ENCODE assay signal across 8 cellular contexts in the genomic region with DNA sequence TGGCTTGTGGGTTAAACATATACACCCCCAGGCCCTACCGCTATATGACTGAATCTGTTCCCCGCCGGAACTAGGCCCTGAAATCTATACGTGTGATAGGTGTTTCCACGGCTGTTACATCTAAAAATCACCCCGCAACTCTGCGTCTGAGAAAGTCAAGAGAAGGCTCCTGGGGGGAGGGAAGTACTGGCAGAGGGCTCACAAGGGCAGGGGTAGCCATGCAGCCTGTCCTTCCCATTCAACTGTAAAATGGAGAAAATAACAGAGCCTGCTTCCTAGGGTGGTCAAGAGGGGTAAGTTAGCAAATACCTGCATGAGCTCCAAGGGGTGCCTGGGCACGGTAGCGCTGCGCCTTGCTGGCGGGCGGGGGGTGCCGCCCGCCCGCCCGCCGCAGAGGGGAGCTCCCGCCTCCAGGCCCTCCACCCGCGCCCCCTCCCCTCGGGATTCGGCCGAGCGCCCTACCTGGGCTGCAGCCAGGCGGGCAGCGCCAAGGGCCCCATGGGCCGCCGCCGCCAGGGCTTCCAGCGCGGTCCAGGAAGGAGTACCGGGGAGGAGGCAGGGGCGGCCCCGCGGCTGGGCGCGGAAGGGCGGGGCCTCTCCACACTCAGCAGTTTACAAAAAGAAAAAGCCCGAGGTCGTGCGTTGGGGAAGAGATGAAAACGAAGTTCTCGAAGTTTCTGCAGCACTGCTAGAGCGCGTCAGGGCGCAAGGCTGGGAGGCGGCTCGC. TPM values are rescaled to one million over a fixed set of nuclear protein-coding genes. Genes with fewer than 3 reads are reported as not detected.
A peak's percentile ranks its signal among the peaks of the same experiment; 100 is the strongest.
DNase-seq lines count a peak whose midpoint lies in the region; ATAC-seq and TF ChIP-seq lines count a peak whose summit lies in the region.

A gene with protein sequence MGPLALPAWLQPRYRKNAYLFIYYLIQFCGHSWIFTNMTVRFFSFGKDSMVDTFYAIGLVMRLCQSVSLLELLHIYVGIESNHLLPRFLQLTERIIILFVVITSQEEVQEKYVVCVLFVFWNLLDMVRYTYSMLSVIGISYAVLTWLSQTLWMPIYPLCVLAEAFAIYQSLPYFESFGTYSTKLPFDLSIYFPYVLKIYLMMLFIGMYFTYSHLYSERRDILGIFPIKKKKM (minus strand): TSS at position 550 of the 727 bp plus-strand sequence. CDS start 50 bp downstream, at position 500.

- TF ChIP-seq POLR2A in prostate gland (IDR thresholded peaks at IDR 0.05), result no peak

- peaks cover 25% of the 10 kb centered on the region for H3K36me3 Mint-ChIP-seq in activated naive CD4-positive, alpha-beta T cell treated with anti-CD3 and anti-CD28 coated beads, Interleukin-2, amount 10 ng/mL, durations not matched to agents 7 days and 5 days

- H3K27ac ChIP-seq in OCI-LY3 (ENCODE audit: low read length), result peak within 1 kb of the TSS; percentile 19
- no peak within 1 kb of the TSS for H3K27ac ChIP-seq in cardiac muscle cell
- H3K27ac ChIP-seq in prostate gland, result peak within 1 kb of the TSS; percentile 66 to 72
- peak within 1 kb of the TSS; percentile 74 for H3K27ac ChIP-seq in urinary bladder (ENCODE audit: low read depth)

- H4K20me1 ChIP-seq in OCI-LY3 (ENCODE audit: insufficient read depth, low read length), result no peaks in the 10 kb centered on the region

- CTCF ChIA-PET in activated naive CD4-positive, alpha-beta T cell treated with anti-CD3 and anti-CD28 coated beads, Interleukin-2, amount 10 ng/mL, durations not matched to agents 7 days and 5 days (lab: Charles Lee), result interaction anchor here (0.9 to 2.5 kb wide), 6 partner anchors 9 to 1064 kb away, joined by 3 to 9 read pairs (median 3); no protein-coding TSS in a partner anchor

- no peaks in the 10 kb centered on the region for H3K9me3 ChIP-seq in OCI-LY3 (ENCODE audit: insufficient read depth, low read length)
- no peaks in the 10 kb centered on the region for H3K9me3 ChIP-seq in cardiac muscle cell (ENCODE audit: low read depth)
- no peaks in the 10 kb centered on the region for H3K9me3 ChIP-seq in prostate gland

- no peaks in the 10 kb centered on the region for H3K9me3 Mint-ChIP-seq in activated naive CD4-positive, alpha-beta T cell treated with anti-CD3 and anti-CD28 coated beads, Interleukin-2, amount 10 ng/mL, durations not matched to agents 7 days and 5 days

- ATAC-seq in HG02763 (IDR thresholded peaks at IDR 0.05; ENCODE audit: unreplicated experiment), result peak; percentile 82

- H3K4me1 Mint-ChIP-seq in activated naive CD4-positive, alpha-beta T cell treated with anti-CD3 and anti-CD28 coated beads, Interleukin-2, amount 10 ng/mL, durations not matched to agents 7 days and 5 days, result peaks cover 33% of the 10 kb centered on the region

- H3K4me1 ChIP-seq in OCI-LY3 (ENCODE audit: low read length) (peaks cover 18% of the 10 kb centered on the region), cardiac muscle cell (ENCODE audit: low read depth) (no peaks in the 10 kb centered on the region), prostate gland (replicated peaks) (no peaks in the 10 kb centered on the region), urinary bladder (ENCODE audit: insufficient read depth) (no peaks in the 10 kb centered on the region)

- peak within 1 kb of the TSS; percentile 83 for H3K4me3 ChIP-seq in OCI-LY3 (ENCODE audit: low read length)
- H3K4me3 ChIP-seq in cardiac muscle cell, result peak within 1 kb of the TSS; percentile 12
- H3K4me3 ChIP-seq in prostate gland, result peak within 1 kb of the TSS; percentile 44 to 49
- H3K4me3 ChIP-seq in urinary bladder (ENCODE audit: low read depth, low read length), result peak within 1 kb of the TSS; percentile 85

- WGBS in prostate gland, result 5% methylated on average over 43 of the region's 48 CpGs
- 4% methylated on average over 48 of the region's 48 CpGs for WGBS in urinary bladder

- H3K27me3 ChIP-seq in OCI-LY3 (ENCODE audit: low read depth, low read length), result no peaks in the 10 kb centered on the region
- no peaks in the 10 kb centered on the region for H3K27me3 ChIP-seq in cardiac muscle cell
- H3K27me3 ChIP-seq in prostate gland (replicated peaks; ENCODE audit: insufficient read depth), result no peaks in the 10 kb centered on the region

- no peaks in the 10 kb centered on the region for H3K27me3 Mint-ChIP-seq in activated naive CD4-positive, alpha-beta T cell treated with anti-CD3 and anti-CD28 coated beads, Interleukin-2, amount 10 ng/mL, durations not matched to agents 7 days and 5 days

- TF ChIP-seq CTCF in OCI-LY3 (IDR thresholded peaks at IDR 0.05; ENCODE audit: low read depth, low read length), result no peak
- TF ChIP-seq CTCF in cardiac muscle cell (IDR thresholded peaks at IDR 0.05; ENCODE audit: low read depth, low read length), result no peak
- no peak for TF ChIP-seq CTCF in prostate gland (IDR thresholded peaks at IDR 0.05)

- peak within 1 kb of the TSS; percentile 97 for H3K4me2 ChIP-seq in OCI-LY3 (ENCODE audit: low read length)

- peak within 1 kb of the TSS; percentile 90 for H2AFZ ChIP-seq in OCI-LY3 (ENCODE audit: low read depth, low read length)

- H3K9ac ChIP-seq in OCI-LY3 (ENCODE audit: low read length), result peak within 1 kb of the TSS; percentile 62

- no peaks in the 10 kb centered on the region for H3K79me2 ChIP-seq in OCI-LY3 (ENCODE audit: low read length)

- intact Hi-C loops in prostate gland (cut with DNase I), result loop anchor here (2.0 to 5.0 kb wide), 2 partner anchors 41 to 50 kb away; no protein-coding TSS in a partner anchor

- peak; percentile 12 for DNase-seq in DMS153 (lab: John Stamatoyannopoulos, UW)
- DNase-seq in DMS153 treated with DMSO at 0.1 percent for 48 hours (lab: John Stamatoyannopoulos, UW; ENCODE audit: unreplicated experiment), result no peak
- DNase-seq in activated naive CD4-positive, alpha-beta T cell treated with anti-CD3 and anti-CD28 coated beads, Interleukin-2, amount 10 ng/mL, durations not matched to agents 7 days and 5 days, result peak; percentile 81
- peak; percentile 52 to 72 for DNase-seq in cardiac muscle cell (ENCODE audit: low read depth in 1 of 2, low spot score in 1 of 2)
- DNase-seq in prostate gland (ENCODE audit: low spot score), result peak; percentile 31

- H3K36me3 ChIP-seq in OCI-LY3 (replicated peaks; ENCODE audit: low read depth, low read length) (no peaks in the 10 kb centered on the region), cardiac muscle cell (no peaks in the 10 kb centered on the region), prostate gland (no peaks in the 10 kb centered on the region), urinary bladder (ENCODE audit: insufficient read depth) (no peaks in the 10 kb centered on the region)

- H3K4me3 Mint-ChIP-seq in activated naive CD4-positive, alpha-beta T cell treated with anti-CD3 and anti-CD28 coated beads, Interleukin-2, amount 10 ng/mL, durations not matched to agents 7 days and 5 days, result no peak within 1 kb of the TSS

- H3K27ac Mint-ChIP-seq in activated naive CD4-positive, alpha-beta T cell treated with anti-CD3 and anti-CD28 coated beads, Interleukin-2, amount 10 ng/mL, durations not matched to agents 7 days and 5 days, result peak within 1 kb of the TSS; percentile 75

RNA-seq across cellular contexts. Expression of the gene that starts here (rescaled TPM):
- 0.04 and 0.36 TPM in 2 replicates for total RNA-seq in cardiac muscle cell
- polyA plus RNA-seq in cardiac muscle cell, result 0.29 and 1.1 TPM in 2 replicates
- total RNA-seq in prostate gland, result 1 to 10 TPM; 2.4 to 3.1 TPM
- 14.5 TPM for total RNA-seq in urinary bladder
- polyA plus RNA-seq in urinary bladder, result 3.8 TPM

Comparison
In these comparisons a context has a peak if more than half of its experiments do, and no peak if none do; other contexts are left out.
1. H3K4me3 ChIP-seq: peak in every context shown above with its lines; median percentile 85 in urinary bladder; 83 in OCI-LY3; 46 in prostate gland; 12 in cardiac muscle cell.